Comparison of ENCODE assay signal across 8 cellular contexts in the genomic region with DNA sequence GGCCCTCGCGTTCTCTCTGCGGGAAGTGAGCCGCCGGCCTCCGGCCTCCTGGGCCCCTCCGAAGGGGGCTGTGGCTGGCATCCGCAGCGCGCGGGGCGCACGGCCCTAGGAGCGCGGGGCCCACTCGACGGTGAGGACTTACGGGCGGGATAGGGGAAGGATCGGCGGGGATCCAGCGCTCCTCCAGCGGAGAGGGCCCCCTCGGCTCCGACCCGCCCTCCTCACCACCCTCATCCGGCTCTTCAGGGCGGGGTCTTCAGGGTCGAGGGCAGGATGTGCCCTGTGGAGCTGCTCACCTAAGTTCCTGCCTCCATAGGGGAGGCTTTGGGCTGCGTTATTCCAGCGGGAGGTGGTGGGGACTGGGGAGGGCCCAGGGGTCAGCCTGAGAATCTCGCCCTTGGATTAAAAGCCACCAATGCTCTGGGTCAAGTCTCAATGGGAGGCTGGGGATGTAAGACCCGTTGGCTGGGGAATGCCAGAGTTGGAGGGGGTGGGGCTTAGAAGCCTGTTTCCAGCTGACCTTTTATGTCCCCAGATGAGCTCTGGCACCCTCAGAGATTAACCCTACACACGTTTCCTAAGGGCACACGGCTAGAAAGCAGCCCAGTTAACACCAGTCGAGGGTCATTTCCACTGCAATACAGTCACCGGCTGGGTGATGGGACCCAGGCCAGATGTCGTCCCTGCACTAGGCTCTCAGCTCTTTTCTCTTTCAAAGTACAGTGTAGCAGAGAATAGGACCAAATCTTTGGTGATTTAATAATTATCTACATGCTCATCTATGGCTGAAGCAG. TPM values are rescaled to one million over a fixed set of nuclear protein-coding genes. Genes with fewer than 3 reads are reported as not detected.
DNase-seq lines count a peak whose midpoint lies in the region; ATAC-seq and TF ChIP-seq lines count a peak whose summit lies in the region.

No MANE protein-coding gene starts in this region.

- 12 to 14% methylated on average over 38 of the region's 38 CpGs for WGBS in heart right ventricle, 2 donors

- H3K9me3 ChIP-seq in heart right ventricle = no peaks in the 10 kb centered on the region

- H3K4me3 ChIP-seq in heart right ventricle = peak overlapping the region; percentile 2 to 81 (median 63)
- H3K4me3 ChIP-seq in skeletal muscle cell (ENCODE audit: low read depth, low read length) = peak overlapping the region; percentile 61

- intact Hi-C loops in heart right ventricle (cut with DNase I) = loop anchor here in 8 of 10 donors (2.0 to 10.0 kb wide), 9 partner anchors 138 to 698 kb away; partner anchors contain the start of gene MED13 (in 2 of the 8)

- TF ChIP-seq CTCF in heart right ventricle (IDR thresholded peaks at IDR 0.05) = no peak

- H3K27me3 ChIP-seq in heart right ventricle = peaks cover 0 to 63% (median 20%) of the 10 kb centered on the region in 7 donors

- DNase-seq in NCI-H1436 (lab: John Stamatoyannopoulos, UW) (peak; percentile 44), NCI-H1436 treated with DMSO at 0.1 percent for 48 hours (lab: John Stamatoyannopoulos, UW) (no peak), SW480 (ENCODE audit: low spot score) (peak; percentile 8), heart right ventricle (peak in 1 of 2 donors; percentile 23), skeletal muscle cell (ENCODE audit: low read depth) (no peak), NCI-H748 (lab: John Stamatoyannopoulos, UW; ENCODE audit: unreplicated experiment) (no peak), COR-L47 (lab: John Stamatoyannopoulos, UW) (no peak), ecto neural progenitor cell (ENCODE audit: low spot score) (no peak)

- peak overlapping the region; percentile 32 to 90 (median 84) for H3K27ac ChIP-seq in heart right ventricle

- H3K36me3 ChIP-seq in heart right ventricle = peaks cover 0 to 3% (median 0%) of the 10 kb centered on the region in 9 donors

- ATAC-seq in heart right ventricle = peak in 1 of 8 donors; percentile 5

- peaks cover 8 to 79% (median 62%) of the 10 kb centered on the region in 9 donors for H3K4me1 ChIP-seq in heart right ventricle

RNA-seq across cellular contexts. Expression of gene TBX2, which starts 13.4 kb away (rescaled TPM):
- total RNA-seq in heart right ventricle = 10 to 100 TPM in 5 of 10 donors, 1 to 10 TPM in 5; 4.6 to 21.8 (median 10.0) TPM
- 10 to 100 TPM; 13.4 to 31.1 TPM for polyA plus RNA-seq in heart right ventricle

RNA-seq across cellular contexts. Expression of gene TBX4, which starts 39.2 kb away (rescaled TPM):
- total RNA-seq in heart right ventricle = not detected
- under 1 TPM in 1 of 2 donors, not detected in 1; 0.03 TPM for polyA plus RNA-seq in heart right ventricle

Comparison
In these comparisons a context has a peak if more than half of its experiments do, and no peak if none do; other contexts are left out.
1. DNase-seq: peak in NCI-H1436 (single experiment) and SW480 (single experiment); none in NCI-H1436 treated with DMSO at 0.1 percent for 48 hours (single experiment), skeletal muscle cell (single experiment), NCI-H748 (single experiment), COR-L47 (single experiment) and ecto neural progenitor cell (single experiment).